41 cellular contexts compared by ENCODE assay signal in the genomic region with DNA sequence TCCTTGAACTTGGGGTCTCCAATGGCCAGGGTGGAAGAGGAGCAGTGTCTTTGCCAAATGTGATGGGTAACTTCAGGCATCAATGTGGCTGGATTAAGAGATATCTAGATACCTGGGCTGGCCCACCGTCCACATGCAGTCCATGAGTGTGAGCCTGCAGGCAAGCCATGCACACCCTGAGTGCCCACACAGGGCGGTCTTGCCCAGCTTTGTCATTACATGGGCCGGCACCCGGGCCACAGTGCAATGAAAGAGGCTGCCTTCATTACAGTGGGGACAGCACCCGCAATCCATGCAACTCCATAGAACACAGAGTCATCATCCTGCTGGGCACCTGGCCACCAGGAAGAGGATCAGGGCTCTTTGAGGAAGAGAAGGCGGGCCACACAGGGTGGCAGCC.
"Had no signal": no experiment of that assay in that cellular context is flagged by ENCODE, and none has a peak within 500 bp of the region (broad histone marks: within the 10 kb centered on the region; RNA-seq: fewer than 3 reads in every experiment).

No MANE protein-coding gene starts in this region.

- H3K36me3 Mint-ChIP-seq: activated naive CD4-positive, alpha-beta T cell treated with anti-CD3 and anti-CD28 coated beads, Interleukin-2, amount 10 ng/mL, durations not matched to agents 7 days and 5 days; activated naive CD4-positive, alpha-beta T cell treated with anti-CD3 and anti-CD28 coated beads, Interleukin-2, amount 50 U/mL, for 24 hours; activated naive CD8-positive, alpha-beta T cell; activated naive CD8-positive, alpha-beta T cell treated with anti-CD3 and anti-CD28 coated beads for 36 hours; activated naive CD8-positive, alpha-beta T cell treated with anti-CD3 and anti-CD28 coated beads, Interleukin-2, amount 10 ng/mL, durations not matched to agents 7 days and 5 days; brain had no signal

- H3K27ac ChIP-seq: adrenal gland, ascending aorta, body of pancreas, brain microvascular endothelial cell, breast epithelium, cardiac muscle cell had no signal

- H3K27me3 ChIP-seq: adrenal gland, ascending aorta, body of pancreas, brain microvascular endothelial cell, breast epithelium, cardiac muscle cell had no signal

- H3K4me3 Mint-ChIP-seq: activated naive CD4-positive, alpha-beta T cell treated with anti-CD3 and anti-CD28 coated beads for 36 hours; activated naive CD4-positive, alpha-beta T cell treated with anti-CD3 and anti-CD28 coated beads, Interleukin-2, amount 10 ng/mL, durations not matched to agents 7 days and 5 days; activated naive CD4-positive, alpha-beta T cell treated with anti-CD3 and anti-CD28 coated beads, Interleukin-2, amount 50 U/mL, for 24 hours; activated naive CD8-positive, alpha-beta T cell; activated naive CD8-positive, alpha-beta T cell treated with anti-CD3 and anti-CD28 coated beads for 36 hours; activated naive CD8-positive, alpha-beta T cell treated with anti-CD3 and anti-CD28 coated beads, Interleukin-2, amount 10 ng/mL, durations not matched to agents 7 days and 5 days; activated naive CD8-positive, alpha-beta T cell treated with anti-CD3 and anti-CD28 coated beads, Interleukin-2, amount 50 U/mL, for 24 hours; activated T-cell treated with anti-CD3 and anti-CD28 coated beads, Interleukin-2, amount 50 U/mL, for 24 hours; activated T-cell treated with anti-CD3 and anti-CD28 coated beads, Interleukin-2, amount 50 U/mL, for 4 hours; activated T-cell treated with anti-CD3 and anti-CD28 coated beads, Interleukin-2, amount 50 U/mL, for 72 hours; activated T-helper 1 cell treated with anti-CD3 and anti-CD28 coated beads, Interleukin-12 subunit alpha, Interleukin-12 subunit beta, Interleukin-2, Interleukin-4 antibody, amounts not matched to agents 30 ng/mL and 10 ng/mL and 1 ng/mL, durations not matched to agents 14 hours and 24 hours and 36 hours; activated T-helper 17 cell treated with anti-CD3 and anti-CD28 coated beads, Interleukin-2, amount 50 U/mL, for 72 hours; brain; central memory CD8-positive, alpha-beta T cell had no signal

- H3K27ac Mint-ChIP-seq: activated naive CD4-positive, alpha-beta T cell treated with anti-CD3 and anti-CD28 coated beads for 36 hours; activated naive CD4-positive, alpha-beta T cell treated with anti-CD3 and anti-CD28 coated beads, Interleukin-2, amount 10 ng/mL, durations not matched to agents 7 days and 5 days; activated naive CD4-positive, alpha-beta T cell treated with anti-CD3 and anti-CD28 coated beads, Interleukin-2, amount 50 U/mL, for 24 hours; activated naive CD4-positive, alpha-beta T cell treated with anti-CD3 and anti-CD28 coated beads, Interleukin-2, amount 50 U/mL, for 72 hours; activated naive CD8-positive, alpha-beta T cell; activated naive CD8-positive, alpha-beta T cell treated with anti-CD3 and anti-CD28 coated beads for 36 hours; activated naive CD8-positive, alpha-beta T cell treated with anti-CD3 and anti-CD28 coated beads, Interleukin-2, amount 10 ng/mL, durations not matched to agents 7 days and 5 days; activated naive CD8-positive, alpha-beta T cell treated with anti-CD3 and anti-CD28 coated beads, Interleukin-2, amount 50 U/mL, for 24 hours; activated T-cell treated with anti-CD3 and anti-CD28 coated beads, Interleukin-2, amount 50 U/mL, for 24 hours; activated T-cell treated with anti-CD3 and anti-CD28 coated beads, Interleukin-2, amount 50 U/mL, for 72 hours; activated T-helper 1 cell treated with anti-CD3 and anti-CD28 coated beads, Interleukin-12 subunit alpha, Interleukin-12 subunit beta, Interleukin-2, Interleukin-4 antibody, amounts not matched to agents 30 ng/mL and 10 ng/mL and 1 ng/mL, durations not matched to agents 14 hours and 24 hours and 36 hours; activated T-helper 17 cell treated with anti-CD3 and anti-CD28 coated beads, Interleukin-2, amount 50 U/mL, for 72 hours; activated T-helper 2 cell treated with anti-CD3 and anti-CD28 coated beads, Interferon-gamma antibody, Interleukin-2, Interleukin-4, amounts not matched to agents 10 μg/mL and 5 μg/mL and 100 μg/mL, durations not matched to agents 14 hours and 24 hours and 36 hours; brain had no signal

- H3K9me3 Mint-ChIP-seq: activated naive CD4-positive, alpha-beta T cell treated with anti-CD3 and anti-CD28 coated beads, Interleukin-2, amount 50 U/mL, for 24 hours; activated naive CD8-positive, alpha-beta T cell treated with anti-CD3 and anti-CD28 coated beads for 36 hours; activated T-helper 1 cell treated with anti-CD3 and anti-CD28 coated beads, Interleukin-12 subunit alpha, Interleukin-12 subunit beta, Interleukin-2, Interleukin-4 antibody, amounts not matched to agents 30 ng/mL and 10 ng/mL and 1 ng/mL, durations not matched to agents 14 hours and 24 hours and 36 hours had no signal

- H3K27me3 Mint-ChIP-seq: activated naive CD4-positive, alpha-beta T cell treated with anti-CD3 and anti-CD28 coated beads, Interleukin-2, amount 10 ng/mL, durations not matched to agents 7 days and 5 days; activated naive CD4-positive, alpha-beta T cell treated with anti-CD3 and anti-CD28 coated beads, Interleukin-2, amount 50 U/mL, for 24 hours; activated naive CD8-positive, alpha-beta T cell; activated naive CD8-positive, alpha-beta T cell treated with anti-CD3 and anti-CD28 coated beads for 36 hours; activated naive CD8-positive, alpha-beta T cell treated with anti-CD3 and anti-CD28 coated beads, Interleukin-2, amount 10 ng/mL, durations not matched to agents 7 days and 5 days; activated naive CD8-positive, alpha-beta T cell treated with anti-CD3 and anti-CD28 coated beads, Interleukin-2, amount 50 U/mL, for 24 hours; activated T-cell treated with anti-CD3 and anti-CD28 coated beads, Interleukin-2, amount 50 U/mL, for 24 hours; activated T-helper 17 cell treated with anti-CD3 and anti-CD28 coated beads, Interleukin-2, amount 50 U/mL, for 72 hours; central memory CD8-positive, alpha-beta T cell had no signal

- H3K36me3 ChIP-seq: adrenal gland, ascending aorta, brain microvascular endothelial cell, breast epithelium, cardiac muscle cell had no signal

- H3K4me3 ChIP-seq: adrenal gland, ascending aorta, body of pancreas, breast epithelium, cardiac muscle cell had no signal

- H3K4me1 Mint-ChIP-seq: activated naive CD4-positive, alpha-beta T cell treated with anti-CD3 and anti-CD28 coated beads, Interleukin-2, amount 10 ng/mL, durations not matched to agents 7 days and 5 days; activated naive CD4-positive, alpha-beta T cell treated with anti-CD3 and anti-CD28 coated beads, Interleukin-2, amount 50 U/mL, for 24 hours; activated naive CD8-positive, alpha-beta T cell treated with anti-CD3 and anti-CD28 coated beads for 36 hours; activated naive CD8-positive, alpha-beta T cell treated with anti-CD3 and anti-CD28 coated beads, Interleukin-2, amount 10 ng/mL, durations not matched to agents 7 days and 5 days; activated naive CD8-positive, alpha-beta T cell treated with anti-CD3 and anti-CD28 coated beads, Interleukin-2, amount 50 U/mL, for 24 hours; activated T-helper 17 cell treated with anti-CD3 and anti-CD28 coated beads, Interleukin-2, amount 50 U/mL, for 72 hours; brain; central memory CD8-positive, alpha-beta T cell had no signal

- H3K4me1 ChIP-seq: adrenal gland, ascending aorta, body of pancreas, breast epithelium had no signal

- H3K9me3 ChIP-seq: adrenal gland, ascending aorta, body of pancreas, breast epithelium had no signal

- DNase-seq: activated effector memory CD4-positive, alpha-beta T cell treated with anti-CD3 and anti-CD28 coated beads, Interleukin-2, amount 50 U/mL, for 16 hours; activated effector memory CD4-positive, alpha-beta T cell treated with Interleukin-2 at 50 U/mL for 16 hours; activated gamma-delta T cell; activated gamma-delta T cell treated with Interleukin-2 at 50 U/mL for 16 hours; activated naive CD4-positive, alpha-beta T cell; activated naive CD4-positive, alpha-beta T cell treated with anti-CD3 and anti-CD28 coated beads for 36 hours; activated naive CD4-positive, alpha-beta T cell treated with anti-CD3 and anti-CD28 coated beads, Interleukin-2, amount 10 ng/mL, durations not matched to agents 7 days and 5 days; activated naive CD4-positive, alpha-beta T cell treated with anti-CD3 and anti-CD28 coated beads, Interleukin-2, amount 50 U/mL, for 16 hours; activated naive CD4-positive, alpha-beta T cell treated with Interleukin-2 at 50 U/mL for 16 hours; activated naive CD8-positive, alpha-beta T cell treated with anti-CD3 and anti-CD28 coated beads for 36 hours; activated naive CD8-positive, alpha-beta T cell treated with anti-CD3 and anti-CD28 coated beads, Interleukin-2, amount 10 ng/mL, durations not matched to agents 7 days and 5 days; activated naive CD8-positive, alpha-beta T cell treated with anti-CD3 and anti-CD28 coated beads, Interleukin-2, amount 50 U/mL, for 24 hours; activated T-cell treated with anti-CD3 and anti-CD28 coated beads for 4 hours; activated T-cell treated with anti-CD3 and anti-CD28 coated beads, Interleukin-2, amount 50 U/mL, for 1 hour; activated T-cell treated with anti-CD3 and anti-CD28 coated beads, Interleukin-2, amount 50 U/mL, for 24 hours; activated T-cell treated with anti-CD3 and anti-CD28 coated beads, Interleukin-2, amount 50 U/mL, for 4 hours; activated T-cell treated with anti-CD3 and anti-CD28 coated beads, Interleukin-2, amount 50 U/mL, for 48 hours; activated T-cell treated with anti-CD3 and anti-CD28 coated beads, Interleukin-2, amount 50 U/mL, for 72 hours; adrenal gland; amniotic stem cell; amygdala; anterior cingulate cortex; aorta; body of pancreas; brain microvascular endothelial cell; caudate nucleus; central memory CD4-positive, alpha-beta T cell; cerebellar nuclear complex had no signal

- FAIRE-seq: astrocyte, bronchial epithelial cell had no signal

- ATAC-seq: activated naive CD4-positive, alpha-beta T cell treated with anti-CD3 and anti-CD28 coated beads, Interleukin-2, amount 50 U/mL, for 72 hours; activated naive CD8-positive, alpha-beta T cell treated with anti-CD3 and anti-CD28 coated beads, Interleukin-2, amount 50 U/mL, for 24 hours; activated T-cell treated with anti-CD3 and anti-CD28 coated beads, Interleukin-2, amount 50 U/mL, for 4 hours; activated T-cell treated with anti-CD3 and anti-CD28 coated beads, Interleukin-2, amount 50 U/mL, for 72 hours; activated T-helper 17 cell treated with anti-CD3 and anti-CD28 coated beads, Interleukin-2, amount 50 U/mL, for 72 hours; body of pancreas had no signal
